In the genomic region with DNA sequence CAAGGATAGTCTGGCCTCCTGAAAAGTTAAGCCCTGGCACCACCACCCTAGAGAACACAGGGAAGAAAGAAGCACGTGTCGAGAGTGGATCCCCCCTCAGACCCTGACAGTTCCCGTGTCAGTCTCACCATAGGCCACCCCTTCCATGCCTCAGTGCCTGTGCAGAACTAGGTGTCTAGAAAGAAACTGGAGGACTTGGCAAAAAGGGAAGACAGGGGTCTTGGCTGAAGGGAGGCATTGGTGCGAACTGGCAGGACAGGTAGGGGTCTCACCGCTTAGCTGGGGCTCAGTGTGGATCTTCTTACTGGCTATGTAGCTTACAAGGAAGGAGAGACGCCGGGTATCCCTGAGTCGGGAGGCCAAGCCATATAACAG, we compare ENCODE assay signal across 8 cellular contexts. TPM values are rescaled to one million over a fixed set of nuclear protein-coding genes. Genes with fewer than 3 reads are reported as not detected.
DNase-seq lines count a peak whose midpoint lies in the region; ATAC-seq and TF ChIP-seq lines count a peak whose summit lies in the region.

No MANE protein-coding gene starts in this region.

- CTCF ChIA-PET in activated CD8-positive, alpha-beta memory T cell treated with anti-CD3 and anti-CD28 coated beads, Interleukin-2, amount 10 ng/mL, durations not matched to agents 7 days and 5 days (lab: Charles Lee), result interaction anchor here (1.0 to 5.7 kb wide), 2 partner anchors 9 to 14 kb away, joined by 5 to 44 read pairs; a partner anchor contains a TSS

- 2% methylated on average over 7 of the region's 8 CpGs for WGBS in right lobe of liver (ENCODE audit: insufficient coverage, low coverage, low lambda C conversion rate, missing lambda C conversion rate)
- WGBS in thyroid gland, 2 donors, result 3 to 9% methylated on average over 8 of the region's 8 CpGs

- H3K4me3 ChIP-seq in astrocyte of the cerebellum (ENCODE audit: low read depth, low read length) (peak overlapping the region; percentile 77), right lobe of liver (peak overlapping the region; percentile 90 to 96 (median 94)), thyroid gland (replicated peaks in 1 of 3) (peak overlapping the region; percentile 36 to 94 (median 74))

- no peak for TF ChIP-seq CTCF in astrocyte of the cerebellum (IDR thresholded peaks at IDR 0.05; ENCODE audit: low read depth, low read length, missing control alignments)
- no peak for TF ChIP-seq CTCF in right lobe of liver (IDR thresholded peaks at IDR 0.05)
- TF ChIP-seq CTCF in thyroid gland (IDR thresholded peaks at IDR 0.05), result no peak

- no peak for DNase-seq in activated CD8-positive, alpha-beta memory T cell treated with anti-CD3 and anti-CD28 coated beads, Interleukin-2, amount 10 ng/mL, durations not matched to agents 7 days and 5 days
- DNase-seq in activated CD8-positive, alpha-beta memory T cell treated with anti-CD3 and anti-CD28 coated beads, Interleukin-2, amount 50 U/mL, for 48 hours, result no peak
- DNase-seq in astrocyte of the cerebellum (ENCODE audit: low read depth), result no peak
- no peak for DNase-seq in right lobe of liver
- DNase-seq in thyroid gland, result no peak
- no peak for DNase-seq in DMS 273 (lab: John Stamatoyannopoulos, UW; ENCODE audit: unreplicated experiment)

- H3K36me3 Mint-ChIP-seq in activated CD8-positive, alpha-beta memory T cell treated with anti-CD3 and anti-CD28 coated beads, Interleukin-2, amount 10 ng/mL, durations not matched to agents 7 days and 5 days, result peaks cover 35% of the 10 kb centered on the region

- peak overlapping the region; percentile 97 for H3K27ac Mint-ChIP-seq in activated CD8-positive, alpha-beta memory T cell treated with anti-CD3 and anti-CD28 coated beads, Interleukin-2, amount 10 ng/mL, durations not matched to agents 7 days and 5 days

- intact Hi-C loops in right lobe of liver (cut with DNase I), result no loop called here
- intact Hi-C loops in thyroid gland (cut with DNase I), result no loop called here

- peak overlapping the region; percentile 98 for H3K4me3 Mint-ChIP-seq in activated CD8-positive, alpha-beta memory T cell treated with anti-CD3 and anti-CD28 coated beads, Interleukin-2, amount 10 ng/mL, durations not matched to agents 7 days and 5 days

- H3K4me1 ChIP-seq in right lobe of liver (peaks cover 0 to 15% (median 0%) of the 10 kb centered on the region in 4 donors), thyroid gland (peaks cover 16% of the 10 kb centered on the region in 2 donors)

- H3K9me3 Mint-ChIP-seq in activated CD8-positive, alpha-beta memory T cell treated with anti-CD3 and anti-CD28 coated beads, Interleukin-2, amount 10 ng/mL, durations not matched to agents 7 days and 5 days (ENCODE audit: low read depth), result no peaks in the 10 kb centered on the region

- H3K4me1 Mint-ChIP-seq in activated CD8-positive, alpha-beta memory T cell treated with anti-CD3 and anti-CD28 coated beads, Interleukin-2, amount 10 ng/mL, durations not matched to agents 7 days and 5 days, result peaks cover 31% of the 10 kb centered on the region

- H3K27me3 ChIP-seq in right lobe of liver, result no peaks in the 10 kb centered on the region
- H3K27me3 ChIP-seq in thyroid gland, result no peaks in the 10 kb centered on the region

- no peak for TF ChIP-seq POLR2A in right lobe of liver (IDR thresholded peaks at IDR 0.05)
- TF ChIP-seq POLR2A in thyroid gland (IDR thresholded peaks at IDR 0.05), result no peak

- no peak for ATAC-seq in activated CD8-positive, alpha-beta memory T cell treated with anti-CD3 and anti-CD28 coated beads, Interleukin-2, amount 10 ng/mL, durations not matched to agents 7 days and 5 days
- ATAC-seq in right lobe of liver (no peak), GM21619 (IDR thresholded peaks at IDR 0.05; ENCODE audit: unreplicated experiment) (no peak), GM18907 (IDR thresholded peaks at IDR 0.05; ENCODE audit: unreplicated experiment) (no peak)

- peaks cover 0 to 49% (median 17%) of the 10 kb centered on the region in 4 donors for H3K36me3 ChIP-seq in right lobe of liver
- H3K36me3 ChIP-seq in thyroid gland, result peaks cover 40 to 45% of the 10 kb centered on the region in 2 donors

- H3K9me3 ChIP-seq in right lobe of liver (no peaks in the 10 kb centered on the region), thyroid gland (no peaks in the 10 kb centered on the region)

- peak overlapping the region; percentile 37 to 68 (median 59) for H3K27ac ChIP-seq in right lobe of liver
- peak overlapping the region; percentile 14 to 69 (median 69) for H3K27ac ChIP-seq in thyroid gland

- no peaks in the 10 kb centered on the region for H3K27me3 Mint-ChIP-seq in activated CD8-positive, alpha-beta memory T cell treated with anti-CD3 and anti-CD28 coated beads, Interleukin-2, amount 10 ng/mL, durations not matched to agents 7 days and 5 days

- in situ Hi-C loops in astrocyte of the cerebellum (cut with HindIII; ENCODE audit: low sequenced_read_pairs), result no loop called here

RNA-seq across cellular contexts. Expression of a gene that starts 0.5 kb away (rescaled TPM):
- total RNA-seq in activated CD8-positive, alpha-beta memory T cell treated with anti-CD3 and anti-CD28 coated beads, Interleukin-2, amount 10 ng/mL, durations not matched to agents 7 days and 5 days, result 100 to 1,000 TPM; 234 to 245 TPM
- total RNA-seq in right lobe of liver (100 to 1,000 TPM in 2 of 6 experiments, 10 to 100 TPM in 4; 81.5 to 148 (median 93.5) TPM), thyroid gland (100 to 1,000 TPM; 158 to 273 (median 251) TPM)

RNA-seq across cellular contexts. Expression of a gene that starts 10.2 kb away (rescaled TPM):
- 100 to 1,000 TPM; 142 to 149 TPM for total RNA-seq in activated CD8-positive, alpha-beta memory T cell treated with anti-CD3 and anti-CD28 coated beads, Interleukin-2, amount 10 ng/mL, durations not matched to agents 7 days and 5 days
- total RNA-seq in right lobe of liver (10 to 100 TPM; 21.9 to 35.7 (median 31.7) TPM), thyroid gland (100 to 1,000 TPM in 2 of 4 donors, 10 to 100 TPM in 2; 79.8 to 342 (median 98.3) TPM)

RNA-seq across cellular contexts. Expression of a gene that starts 16.6 kb away (rescaled TPM):
- 10 to 100 TPM; 58.3 to 68.6 TPM for total RNA-seq in activated CD8-positive, alpha-beta memory T cell treated with anti-CD3 and anti-CD28 coated beads, Interleukin-2, amount 10 ng/mL, durations not matched to agents 7 days and 5 days
- total RNA-seq in right lobe of liver (10 to 100 TPM; 28.0 to 39.0 (median 34.1) TPM), thyroid gland (100 to 1,000 TPM in 1 of 4 donors, 10 to 100 TPM in 3; 72.3 to 104 (median 77.4) TPM)

RNA-seq across cellular contexts. Expression of a gene that starts 28.8 kb away (rescaled TPM):
- not detected for total RNA-seq in activated CD8-positive, alpha-beta memory T cell treated with anti-CD3 and anti-CD28 coated beads, Interleukin-2, amount 10 ng/mL, durations not matched to agents 7 days and 5 days
- total RNA-seq in right lobe of liver (100 to 1,000 TPM; 129 to 192 (median 163) TPM), thyroid gland (100 to 1,000 TPM; 452 to 573 (median 527) TPM)
